In genomic region chr18:48475635-48476549, GRCh38 we compare ENCODE assay signal across 8 cellular contexts.
DNase-seq lines count a peak whose midpoint lies in the region; ATAC-seq, FAIRE-seq and TF ChIP-seq lines count a peak whose summit lies in the region.

No MANE protein-coding gene starts in this region.

- FAIRE-seq in bronchial epithelial cell (lab: Jason Lieb, UNC) (peak; percentile 18), islet of Langerhans (lab: Jason Lieb, UNC) (peak; percentile 91)

- peaks cover 6% of the 10 kb centered on the region for H3K9me3 Mint-ChIP-seq in stimulated activated memory B cell treated with anti-CD40 and anti-IgM and Interleukin-4, amounts not matched to agents 10 μg/mL and 1 μg/mL and 100 μg/mL, for 72 hours

- H3K27ac Mint-ChIP-seq in stimulated activated memory B cell treated with anti-CD40 and anti-IgM and Interleukin-4, amounts not matched to agents 10 μg/mL and 1 μg/mL and 100 μg/mL, for 72 hours, result no peak overlapping the region

- TF ChIP-seq CTCF in BJ (IDR thresholded peaks at IDR 0.05; ENCODE audit: insufficient read depth, low read depth, low read length) (peak; percentile 84), RWPE1 (conservative IDR thresholded peaks at IDR 0.05; ENCODE audit: low read depth) (peak; percentile 85), bronchial epithelial cell (IDR thresholded peaks at IDR 0.05; ENCODE audit: insufficient read depth, low read length, severe bottlenecking) (peak; percentile 85)

- H3K27me3 Mint-ChIP-seq in stimulated activated memory B cell treated with anti-CD40 and anti-IgM and Interleukin-4, amounts not matched to agents 10 μg/mL and 1 μg/mL and 100 μg/mL, for 72 hours, result peaks cover 56% of the 10 kb centered on the region

- no peak overlapping the region for H3K27ac ChIP-seq in RWPE1

- H3K36me3 Mint-ChIP-seq in stimulated activated memory B cell treated with anti-CD40 and anti-IgM and Interleukin-4, amounts not matched to agents 10 μg/mL and 1 μg/mL and 100 μg/mL, for 72 hours, result no peaks in the 10 kb centered on the region

- H3K36me3 ChIP-seq in BJ (ENCODE audit: control insufficient read depth, insufficient read depth, low read length) (no peaks in the 10 kb centered on the region), bronchial epithelial cell (ENCODE audit: control insufficient read depth, insufficient read depth, low read length) (no peaks in the 10 kb centered on the region)

- POLR2A ChIA-PET in BJ (lab: Charles Lee) (interaction anchor here (0.5 kb wide), 1 partner anchor 196 kb away, joined by 5 read pairs; no protein-coding TSS in a partner anchor), RWPE1 (lab: Yijun Ruan, JAX; ENCODE audit: low non-redundant PET) (no interaction called here)

- H3K4me3 ChIP-seq in BJ (ENCODE audit: low read depth, low read length), result no peak overlapping the region
- H3K4me3 ChIP-seq in bronchial epithelial cell (ENCODE audit: low read depth, low read length), result no peak overlapping the region

- DNase-seq in BJ (ENCODE audit: low read depth), result no peak
- peak; percentile 65 for DNase-seq in MV-4-11 (lab: John Stamatoyannopoulos, UW)
- DNase-seq in RWPE1 (ENCODE audit: low spot score), result peak; percentile 55
- DNase-seq in bronchial epithelial cell (ENCODE audit: low read depth), result peak; percentile 69

- H3K27me3 ChIP-seq in BJ (ENCODE audit: control insufficient read depth, insufficient read depth, low read length) (no peaks in the 10 kb centered on the region), bronchial epithelial cell (ENCODE audit: control insufficient read depth, insufficient read depth, low read length) (no peaks in the 10 kb centered on the region)

- no peaks in the 10 kb centered on the region for H3K4me1 Mint-ChIP-seq in stimulated activated memory B cell treated with anti-CD40 and anti-IgM and Interleukin-4, amounts not matched to agents 10 μg/mL and 1 μg/mL and 100 μg/mL, for 72 hours

- CTCF ChIA-PET in BJ (lab: Yijun Ruan, JAX) (interaction anchor here (0.6 to 4.0 kb wide), 44 partner anchors 8 to 762 kb away, joined by 3 to 35 read pairs (median 5); partner anchors contain the start of gene CTIF), RWPE1 (lab: Yijun Ruan, JAX) (interaction anchor here (0.6 to 2.1 kb wide), 7 partner anchors 80 to 854 kb away, joined by 3 to 8 read pairs (median 4); no protein-coding TSS in a partner anchor)

- H3K4me3 Mint-ChIP-seq in stimulated activated memory B cell treated with anti-CD40 and anti-IgM and Interleukin-4, amounts not matched to agents 10 μg/mL and 1 μg/mL and 100 μg/mL, for 72 hours, result no peak overlapping the region

- ATAC-seq in GM18909 (IDR thresholded peaks at IDR 0.05; ENCODE audit: poor library complexity, unreplicated experiment), result peak; percentile 59
- ATAC-seq in stimulated activated memory B cell treated with anti-CD40 and anti-IgM and Interleukin-4, amounts not matched to agents 10 μg/mL and 1 μg/mL and 100 μg/mL, for 72 hours, result peak; percentile 65
- no peak for ATAC-seq in GM19324 (IDR thresholded peaks at IDR 0.05; ENCODE audit: low FRiP score, unreplicated experiment)
